ENCODE assay signal across 22 cellular contexts in the genomic region with DNA sequence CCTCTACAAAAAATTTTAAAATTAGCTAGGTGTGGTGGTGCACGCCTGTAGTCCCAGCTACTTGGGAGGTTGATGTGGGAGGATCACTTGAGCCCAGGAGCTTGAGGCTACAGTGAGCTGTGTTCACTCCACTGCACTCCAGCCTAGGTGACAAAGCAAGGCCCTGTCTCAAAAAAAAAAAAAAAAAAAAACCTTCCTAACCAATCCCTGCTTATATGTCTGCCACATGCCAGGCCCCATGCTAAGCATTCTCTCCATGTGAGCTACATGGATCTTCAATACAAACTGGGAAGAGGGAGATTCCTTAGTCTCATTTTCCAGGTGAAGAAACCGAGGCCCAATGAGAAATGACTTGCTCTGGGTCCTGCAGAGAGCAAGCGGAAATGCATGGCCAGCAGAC. TPM values are rescaled to one million over a fixed set of nuclear protein-coding genes. Genes with fewer than 3 reads are reported as not detected.
"Had no signal": no experiment of that assay in that cellular context is flagged by ENCODE, and none has a peak within 500 bp of the region (broad histone marks: within the 10 kb centered on the region; RNA-seq: fewer than 3 reads in every experiment).

No MANE protein-coding gene starts in this region.

- H3K27ac ChIP-seq: SJSA1, SK-N-MC had no signal

- DNase-seq: Karpas-422, KG1, MG63, NCI-H1092, NCI-H1105 treated with DMSO at 0.1 percent for 48 hours, NCI-H1417 treated with DMSO at 0.1 percent for 48 hours, NCI-H146, NCI-H1694 treated with DMSO at 0.1 percent for 48 hours, NCI-H1930, NCI-H2081, NCI-H2107, NCI-H2227 treated with DMSO at 0.1 percent for 48 hours, NCI-H510A, NCI-H524 treated with DMSO at 0.1 percent for 48 hours, NCI-H69, NCI-H774, RPMI8226, SHP77 treated with DMSO at 0.1 percent for 48 hours, SW 1271 had no signal

- H3K4me3 ChIP-seq: MG63, SJSA1, SK-N-MC had no signal

- H3K9me3 ChIP-seq: MG63, SJSA1 had no signal

- H3K27me3 ChIP-seq: MG63, SJSA1 had no signal

RNA-seq across cellular contexts. Expression of a gene that starts 2.3 kb away (rescaled TPM):
- total RNA-seq: HT-29, SJSA1 had no signal

RNA-seq across cellular contexts. Expression of a gene that starts 43.6 kb away (rescaled TPM):
- total RNA-seq: HT-29, SJSA1 had no signal
